Comparison of ENCODE assay signal across 8 cellular contexts in the genomic region with DNA sequence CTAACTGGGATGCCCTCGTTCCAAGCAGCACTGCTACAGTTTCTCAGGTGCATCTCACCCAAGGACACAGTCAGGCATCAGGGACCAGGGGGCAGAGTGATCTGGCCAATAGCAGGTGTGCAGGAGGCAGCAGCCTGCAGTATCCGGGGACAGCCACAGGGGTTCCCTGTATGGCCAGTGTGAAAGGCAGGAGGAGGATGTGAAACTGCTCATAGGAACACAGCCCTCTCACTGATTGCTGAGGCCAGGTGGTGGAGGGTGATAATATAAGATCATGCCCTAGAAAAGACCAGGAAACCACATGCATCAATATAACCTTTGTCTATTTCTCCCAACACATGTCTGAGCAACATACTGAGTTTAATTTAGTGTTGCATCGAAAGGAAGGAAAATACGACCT.
DNase-seq lines count a peak whose midpoint lies in the region; ATAC-seq and TF ChIP-seq lines count a peak whose summit lies in the region.

No MANE protein-coding gene starts in this region.

- peak; percentile 100 for ATAC-seq in GM18858 (IDR thresholded peaks at IDR 0.05; ENCODE audit: unreplicated experiment)

- peak overlapping the region; percentile 43 for H3K4me2 ChIP-seq in Loucy (ENCODE audit: low read depth, low read length, poor library complexity, severe bottlenecking)
- H3K4me2 ChIP-seq in hepatocyte = no peak overlapping the region

- H3K36me3 ChIP-seq in Loucy (ENCODE audit: insufficient read depth, low read length) (no peaks in the 10 kb centered on the region), hepatocyte (replicated peaks; ENCODE audit: insufficient read depth, low read depth) (no peaks in the 10 kb centered on the region)

- H3K79me2 ChIP-seq in Loucy (ENCODE audit: insufficient read depth, low read length) (no peaks in the 10 kb centered on the region), hepatocyte (no peaks in the 10 kb centered on the region)

- no peak overlapping the region for H3K9ac ChIP-seq in Loucy (ENCODE audit: low read depth, low read length, poor library complexity, severe bottlenecking)

- H3K27ac ChIP-seq in hepatocyte = no peak overlapping the region

- TF ChIP-seq CTCF in Loucy (conservative IDR thresholded peaks at IDR 0.05; ENCODE audit: low read length) = peak; percentile 79
- TF ChIP-seq CTCF in epithelial cell of proximal tubule (conservative IDR thresholded peaks at IDR 0.05; ENCODE audit: low read depth, low read length) = peak; percentile 21
- no peak for TF ChIP-seq CTCF in hepatocyte (IDR thresholded peaks at IDR 0.05; ENCODE audit: poor library complexity)

- H4K20me1 ChIP-seq in Loucy (ENCODE audit: insufficient read depth, low read length, poor library complexity, severe bottlenecking) (no peaks in the 10 kb centered on the region), hepatocyte (ENCODE audit: insufficient read depth, poor library complexity, severe bottlenecking) (no peaks in the 10 kb centered on the region)

- H2AFZ ChIP-seq in Loucy (ENCODE audit: low read length) = no peak overlapping the region
- no peak overlapping the region for H2AFZ ChIP-seq in hepatocyte

- 77% methylated on average over 4 of the region's 4 CpGs for WGBS in hepatocyte (ENCODE audit: low lambda C conversion rate, missing lambda C conversion rate)

- H3K27me3 ChIP-seq in Loucy (ENCODE audit: insufficient read depth, low read length, poor library complexity, severe bottlenecking) (no peaks in the 10 kb centered on the region), hepatocyte (no peaks in the 10 kb centered on the region)

- H3K4me3 ChIP-seq in Loucy (ENCODE audit: low read length, poor library complexity, severe bottlenecking) = peak overlapping the region; percentile 6
- no peak overlapping the region for H3K4me3 ChIP-seq in epithelial cell of proximal tubule (ENCODE audit: low read depth, low read length)
- no peak overlapping the region for H3K4me3 ChIP-seq in hepatocyte

- DNase-seq in HCEC 1CT = peak; percentile 3
- DNase-seq in epithelial cell of proximal tubule (ENCODE audit: low read depth) = no peak
- DNase-seq in hepatocyte (ENCODE audit: low spot score) = no peak
- no peak for DNase-seq in C1 segment of cervical spinal cord (lab: John Stamatoyannopoulos, UW)
- DNase-seq in pons (ENCODE audit: low spot score) = no peak
- DNase-seq in AML-193 (lab: John Stamatoyannopoulos, UW) = no peak

- H3K9me2 ChIP-seq in Loucy (replicated peaks; ENCODE audit: low read depth, low read length) = no peaks in the 10 kb centered on the region
- H3K9me2 ChIP-seq in hepatocyte (replicated peaks; ENCODE audit: insufficient read depth) = no peaks in the 10 kb centered on the region

- H3K4me1 ChIP-seq in Loucy (ENCODE audit: insufficient read depth, low read length, poor library complexity, severe bottlenecking) = peaks cover 22% of the 10 kb centered on the region
- no peaks in the 10 kb centered on the region for H3K4me1 ChIP-seq in hepatocyte (ENCODE audit: insufficient read depth)

- H3K9me3 ChIP-seq in Loucy (ENCODE audit: insufficient read depth, low read depth, low read length) (no peaks in the 10 kb centered on the region), hepatocyte (ENCODE audit: low read depth) (no peaks in the 10 kb centered on the region)

- no peaks in the 10 kb centered on the region for H3F3A ChIP-seq in Loucy (ENCODE audit: low read depth)
